Comparison of ENCODE assay signal across 1 cellular context in genomic region chr6:108176281-108177089, GRCh38.
TF ChIP-seq lines count a peak whose summit lies in the region.

No MANE protein-coding gene starts in this region.

TF ChIP-seq in H1, 55 proteins besides CTCF, POLR2A, EP300 and RAD21 (continued from another document):
- TF ChIP-seq KDM4A (IDR thresholded peaks at IDR 0.05; ENCODE audit: low read depth, low read length, severe bottlenecking) (peak; percentile 32), MAX (IDR thresholded peaks at IDR 0.05) (peak; percentile 8; the same call in 1 of the 2 replicates), GABPA (IDR thresholded peaks at IDR 0.05; ENCODE audit: borderline replicate concordance, insufficient read depth, low read length) (no peak), EGR1 (IDR thresholded peaks at IDR 0.05; ENCODE audit: borderline replicate concordance, low read depth, low read length) (no peak), SP1 (IDR thresholded peaks at IDR 0.05; ENCODE audit: low read depth, low read length) (no peak), SRF (IDR thresholded peaks at IDR 0.05; ENCODE audit: low read depth, low read length) (no peak), CBX8 (IDR thresholded peaks at IDR 0.05; ENCODE audit: borderline replicate concordance, low read depth, low read length) (no peak; the same call in 1 of the 2 replicates), E2F6 (IDR thresholded peaks at IDR 0.05) (peak; percentile 68; the same call in 1 of the 2 replicates), SIRT6 (IDR thresholded peaks at IDR 0.05; ENCODE audit: low read length) (no peak), EZH2 (IDR thresholded peaks at IDR 0.05; ENCODE audit: low read depth, low read length, severe bottlenecking) (peak; percentile 94), GTF2F1 (IDR thresholded peaks at IDR 0.05; ENCODE audit: borderline replicate concordance, low read depth, low read length) (no peak), BACH1 (IDR thresholded peaks at IDR 0.05; ENCODE audit: low read length) (no peak), NRF1 (IDR thresholded peaks at IDR 0.05; ENCODE audit: low read depth, low read length) (no peak), KDM1A (IDR thresholded peaks at IDR 0.05; ENCODE audit: borderline replicate concordance, low read length) (no peak), TAF1 (IDR thresholded peaks at IDR 0.05; ENCODE audit: low read depth, low read length) (no peak), USF2 (IDR thresholded peaks at IDR 0.05; ENCODE audit: low read length) (no peak), PHF8 (conservative IDR thresholded peaks at IDR 0.05; ENCODE audit: low read depth, low read length) (no peak), SP4 (IDR thresholded peaks at IDR 0.05; ENCODE audit: low read length) (no peak), TEAD4 (IDR thresholded peaks at IDR 0.05; ENCODE audit: low read depth, low read length) (no peak), SIN3A (conservative IDR thresholded peaks at IDR 0.05 in 1 of 2, IDR thresholded peaks at IDR 0.05 in 1 of 2; ENCODE audit: low read depth in 1 of 2, low read length in 2 of 2) (no peak), TAF7 (optimal IDR thresholded peaks at IDR 0.05; ENCODE audit: borderline replicate concordance, low read depth, low read length) (no peak), CHD1 (IDR thresholded peaks at IDR 0.05; ENCODE audit: low read depth, low read length) (no peak), FOSL1 (IDR thresholded peaks at IDR 0.05; ENCODE audit: insufficient read depth, low read depth, low read length) (no peak), NANOG (IDR thresholded peaks at IDR 0.05; ENCODE audit: insufficient read depth, low read depth, low read length, poor library complexity, severe bottlenecking) (no peak), BCL11A (IDR thresholded peaks at IDR 0.05; ENCODE audit: low read depth in 2 of 2, low read length in 2 of 2) (no peak), RBBP5 (IDR thresholded peaks at IDR 0.05; ENCODE audit: borderline replicate concordance, low read depth, low read length) (0 out of 2 replicates have a peak, but pooled peaks have one; percentile 9), ATF3 (IDR thresholded peaks at IDR 0.05; ENCODE audit: insufficient read depth, low read depth, low read length) (no peak)
TF ChIP-seq in H1: peak in this region for 6.
